Comparison of ENCODE assay signal across 17 cellular contexts in genomic region chr16:69371564-69371963, GRCh38. TPM values are rescaled to one million over a fixed set of nuclear protein-coding genes. Genes with fewer than 3 reads are reported as not detected.
"Had no signal": no experiment of that assay in that cellular context is flagged by ENCODE, and none has a peak within 500 bp of the region (broad histone marks: within the 10 kb centered on the region; RNA-seq: fewer than 3 reads in every experiment).

No MANE protein-coding gene starts in this region.

- H3K9me3 Mint-ChIP-seq: activated CD8-positive, alpha-beta T cell treated with anti-CD3 and anti-CD28 coated beads for 36 hours; activated naive CD4-positive, alpha-beta T cell treated with anti-CD3 and anti-CD28 coated beads, Interleukin-2, amount 50 U/mL, for 24 hours; brain; dendritic cell treated with granulocyte-macrophage colony-stimulating factor and Interleukin-4, amounts not matched to agents 40 ng/mL and 50 ng/mL, for 4 days had no signal

- H3K27me3 Mint-ChIP-seq: activated CD8-positive, alpha-beta T cell treated with anti-CD3 and anti-CD28 coated beads for 36 hours; activated naive CD4-positive, alpha-beta T cell treated with anti-CD3 and anti-CD28 coated beads, Interleukin-2, amount 50 U/mL, for 24 hours; brain; dendritic cell treated with granulocyte-macrophage colony-stimulating factor and Interleukin-4, amounts not matched to agents 40 ng/mL and 50 ng/mL, for 4 days had no signal

- ATAC-seq: activated CD8-positive, alpha-beta T cell treated with anti-CD3 and anti-CD28 coated beads for 36 hours had no signal

- H3K4me3 ChIP-seq: right atrium auricular region, skin epidermis, transverse colon had no signal

- H3K9me3 ChIP-seq: right atrium auricular region, transverse colon had no signal

- H3K27me3 ChIP-seq: right atrium auricular region, transverse colon had no signal

- H3K4me1 Mint-ChIP-seq: brain had no signal

- H3K4me1 ChIP-seq: right atrium auricular region had no signal

- H3K27ac Mint-ChIP-seq: activated CD8-positive, alpha-beta T cell treated with anti-CD3 and anti-CD28 coated beads for 36 hours; activated naive CD4-positive, alpha-beta T cell treated with anti-CD3 and anti-CD28 coated beads, Interleukin-2, amount 50 U/mL, for 24 hours; dendritic cell treated with granulocyte-macrophage colony-stimulating factor and Interleukin-4, amounts not matched to agents 40 ng/mL and 50 ng/mL, for 4 days had no signal

- DNase-seq: activated CD4-positive, alpha-beta T cell treated with anti-CD3 and anti-CD28 coated beads for 4 hours; activated CD8-positive, alpha-beta T cell treated with anti-CD3 and anti-CD28 coated beads for 36 hours; amygdala; erythroblast; hypothalamus; kidney glomerular epithelial cell; posterior cingulate gyrus; substantia nigra; transverse colon had no signal

- H3K4me3 Mint-ChIP-seq: activated CD8-positive, alpha-beta T cell treated with anti-CD3 and anti-CD28 coated beads for 36 hours; activated naive CD4-positive, alpha-beta T cell treated with anti-CD3 and anti-CD28 coated beads, Interleukin-2, amount 50 U/mL, for 24 hours; brain; dendritic cell treated with granulocyte-macrophage colony-stimulating factor and Interleukin-4, amounts not matched to agents 40 ng/mL and 50 ng/mL, for 4 days had no signal

- H3K27ac ChIP-seq: right atrium auricular region, skin epidermis, transverse colon, VCaP had no signal

RNA-seq across cellular contexts. Expression of gene TMED6, which starts 20.0 kb away (rescaled TPM):
- total RNA-seq: glomerular endothelial cell, lower leg skin, right atrium auricular region had no signal
